Comparison of ENCODE assay signal across 1 cellular context in the genomic region with DNA sequence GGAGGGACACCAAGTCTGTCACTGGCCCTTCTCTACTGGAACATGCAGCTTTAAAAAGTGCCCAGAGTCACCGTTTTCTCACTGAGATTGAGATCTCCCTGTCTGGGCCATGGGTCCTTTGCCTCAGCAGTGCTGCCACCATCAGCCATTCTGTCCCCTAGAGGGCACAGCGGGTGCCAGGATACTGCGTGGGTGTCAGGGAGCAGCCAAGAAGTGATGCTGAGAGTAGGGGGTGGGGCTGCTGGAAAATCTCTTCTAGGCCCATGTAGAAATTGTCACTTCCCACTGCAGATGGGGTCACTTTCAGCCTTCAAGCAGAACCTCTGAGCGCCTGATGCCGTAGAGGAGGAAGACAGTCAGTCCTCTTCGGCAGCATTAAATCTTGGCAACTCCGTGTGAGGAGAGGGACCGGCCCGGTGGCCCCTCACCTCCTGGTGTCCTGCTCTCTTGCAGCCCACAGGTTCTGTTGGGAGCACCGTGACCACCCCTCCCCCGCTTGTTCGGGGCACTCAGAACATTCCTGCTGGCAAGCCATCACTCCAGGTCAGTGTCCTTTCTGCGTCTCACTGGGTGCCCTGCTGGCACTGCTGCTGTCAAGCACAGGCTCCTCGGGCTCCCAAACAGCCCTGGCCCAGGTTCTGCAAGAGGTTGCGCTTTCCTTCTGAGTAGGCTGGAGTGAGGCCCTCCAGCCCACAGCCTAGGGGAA.
TF ChIP-seq lines count a peak whose summit lies in the region.

No MANE protein-coding gene starts in this region.

TF ChIP-seq in GM12878, 131 proteins besides CTCF, POLR2A, EP300 and RAD21:
- TF ChIP-seq TBL1XR1 (IDR thresholded peaks at IDR 0.05; ENCODE audit: low read depth, low read length), result no peak
- TF ChIP-seq HCFC1 (IDR thresholded peaks at IDR 0.05; ENCODE audit: low read length), result no peak
- no peak for TF ChIP-seq ZNF622 (IDR thresholded peaks at IDR 0.05)
- no peak for TF ChIP-seq GATAD2B (conservative IDR thresholded peaks at IDR 0.05; ENCODE audit: low read depth)
- TF ChIP-seq PKNOX1 (IDR thresholded peaks at IDR 0.05), result no peak
- no peak for TF ChIP-seq ATF3 (IDR thresholded peaks at IDR 0.05; ENCODE audit: borderline replicate concordance, extremely low read depth, low read depth, low read length)
- TF ChIP-seq PAX8 (IDR thresholded peaks at IDR 0.05), result no peak
- no peak for TF ChIP-seq SUZ12 (IDR thresholded peaks at IDR 0.05; ENCODE audit: unreplicated experiment)
- no peak for TF ChIP-seq CREM (IDR thresholded peaks at IDR 0.05; ENCODE audit: low read depth)
